Comparison of ENCODE assay signal across 8 cellular contexts in the genomic region with DNA sequence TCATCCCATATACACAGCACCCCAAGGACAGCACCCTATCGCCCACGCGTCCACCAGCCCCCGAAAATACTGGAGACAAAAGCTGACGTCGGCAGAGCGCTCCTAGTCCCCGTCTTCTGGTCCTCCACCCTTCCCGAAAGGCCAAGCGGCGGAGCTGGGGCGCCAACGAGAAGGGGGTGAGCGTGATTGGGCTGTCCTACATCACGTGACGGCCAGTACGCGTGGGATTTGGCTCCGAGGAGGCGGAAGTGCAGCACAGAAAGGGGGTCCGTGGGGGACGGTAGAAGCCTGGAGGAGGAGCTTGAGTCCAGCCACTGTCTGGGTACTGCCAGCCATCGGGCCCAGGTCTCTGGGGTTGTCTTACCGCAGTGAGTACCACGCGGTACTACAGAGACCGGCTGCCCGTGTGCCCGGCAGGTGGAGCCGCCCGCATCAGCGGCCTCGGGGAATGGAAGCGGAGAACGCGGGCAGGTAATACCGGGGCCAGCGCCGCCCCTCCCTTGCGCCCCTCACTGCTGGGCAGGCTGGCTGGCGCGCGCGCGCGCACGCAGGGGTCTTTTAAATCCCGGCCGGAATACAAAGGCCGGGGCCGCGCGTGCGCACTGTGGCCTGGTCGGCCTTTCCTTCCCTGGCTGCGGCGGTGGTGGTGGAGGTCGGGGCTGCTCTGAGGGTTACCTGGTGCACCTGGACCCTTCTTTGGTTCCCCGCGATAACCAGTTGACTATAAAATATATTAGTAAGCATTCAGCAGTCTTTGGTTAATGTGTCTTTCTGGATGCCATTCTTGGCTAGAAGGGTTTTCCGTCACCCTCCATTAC. TPM values are rescaled to one million over a fixed set of nuclear protein-coding genes. Genes with fewer than 3 reads are reported as not detected.
DNase-seq lines count a peak whose midpoint lies in the region; ATAC-seq and TF ChIP-seq lines count a peak whose summit lies in the region.

A gene (plus strand): TSS at position 283 of the 818 bp plus-strand sequence. CDS start 166 bp downstream, at position 449.

- H3K4me3 ChIP-seq in DOHH2 (ENCODE audit: low read length) (peak within 1 kb of the TSS; percentile 94), GM23248 (peak within 1 kb of the TSS; percentile 99)
- peak within 1 kb of the TSS; percentile 87 for H3K4me3 ChIP-seq in naive thymus-derived CD4-positive, alpha-beta T cell (ENCODE audit: low read length)

- intact Hi-C loops in naive thymus-derived CD4-positive, alpha-beta T cell (cut with micrococcal nuclease): loop anchor here (1.0 to 10.0 kb wide), 14 partner anchors 8 to 1903 kb away; a partner anchor contains a TSS

- H3K27ac ChIP-seq in DOHH2 (ENCODE audit: low read depth, low read length): peak within 1 kb of the TSS; percentile 59
- peak within 1 kb of the TSS; percentile 92 for H3K27ac ChIP-seq in GM23248
- H3K27ac ChIP-seq in naive thymus-derived CD4-positive, alpha-beta T cell (ENCODE audit: low read depth, low read length): peak within 1 kb of the TSS; percentile 94

- H2AFZ ChIP-seq in GM23248: peak within 1 kb of the TSS; percentile 97

- peak within 1 kb of the TSS; percentile 85 for H3K4me2 ChIP-seq in DOHH2 (ENCODE audit: low read length)
- peak within 1 kb of the TSS; percentile 98 for H3K4me2 ChIP-seq in GM23248 (ENCODE audit: unreplicated experiment)

- peaks cover 48% of the 10 kb centered on the region for H3K36me3 ChIP-seq in DOHH2 (ENCODE audit: control insufficient read depth, low read length)
- H3K36me3 ChIP-seq in GM23248 (ENCODE audit: low read depth): no peaks in the 10 kb centered on the region
- peaks cover 0 to 14% (median 0%) of the 10 kb centered on the region in 3 experiments for H3K36me3 ChIP-seq in naive thymus-derived CD4-positive, alpha-beta T cell (ENCODE audit: control insufficient read depth in 2 of 3, insufficient read depth in 3 of 3, low read length in 3 of 3)

- WGBS in GM23248 (ENCODE audit: low coverage in 1 of 2, low lambda C conversion rate in 2 of 2, missing lambda C conversion rate in 2 of 2), 2 experiments: 0 to 1% methylated on average over 44 to 56 of the region's 61 CpGs

- H3K4me1 ChIP-seq in DOHH2 (ENCODE audit: control insufficient read depth, low read length) (peaks cover 46% of the 10 kb centered on the region), GM23248 (ENCODE audit: insufficient read depth) (peaks cover 47% of the 10 kb centered on the region)
- H3K4me1 ChIP-seq in naive thymus-derived CD4-positive, alpha-beta T cell (ENCODE audit: control insufficient read depth in 2 of 2, insufficient read depth in 2 of 2, low read length in 2 of 2): peaks cover 31 to 41% of the 10 kb centered on the region in 2 donors

- peak within 1 kb of the TSS; percentile 92 to 99 (median 97) for H3K4me3 Mint-ChIP-seq in naive thymus-derived CD4-positive, alpha-beta T cell
- H3K4me3 Mint-ChIP-seq in stimulated activated naive B cell treated with anti-CD40 and anti-IgM and Interleukin-4, amounts not matched to agents 10 μg/mL and 1 μg/mL and 100 μg/mL, for 72 hours: peak within 1 kb of the TSS; percentile 93 to 98

- peaks cover 0 to 3% (median 0%) of the 10 kb centered on the region in 11 donors for H3K9me3 Mint-ChIP-seq in naive thymus-derived CD4-positive, alpha-beta T cell
- H3K9me3 Mint-ChIP-seq in stimulated activated naive B cell treated with anti-CD40 and anti-IgM and Interleukin-4, amounts not matched to agents 10 μg/mL and 1 μg/mL and 100 μg/mL, for 72 hours: no peaks in the 10 kb centered on the region

- H3K9me3 ChIP-seq in DOHH2 (ENCODE audit: control insufficient read depth, insufficient read depth, low read length): no peaks in the 10 kb centered on the region
- no peaks in the 10 kb centered on the region for H3K9me3 ChIP-seq in GM23248 (ENCODE audit: low read depth)
- no peaks in the 10 kb centered on the region for H3K9me3 ChIP-seq in naive thymus-derived CD4-positive, alpha-beta T cell (ENCODE audit: control insufficient read depth in 2 of 3, low read length in 3 of 3)

- H3K9me2 ChIP-seq in DOHH2 (replicated peaks; ENCODE audit: control insufficient read depth, low read length): no peaks in the 10 kb centered on the region
- no peaks in the 10 kb centered on the region for H3K9me2 ChIP-seq in GM23248 (ENCODE audit: insufficient read depth)

- POLR2A ChIA-PET in naive thymus-derived CD4-positive, alpha-beta T cell (lab: Charles Lee): interaction anchor here (0.5 to 9.4 kb wide), 26 partner anchors 8 to 1141 kb away, joined by 3 to 165 read pairs (median 4); a partner anchor contains a TSS

- peak; percentile 97 for ATAC-seq in naive thymus-derived CD4-positive, alpha-beta T cell
- ATAC-seq in stimulated activated naive B cell treated with anti-CD40 and anti-IgM and Interleukin-4, amounts not matched to agents 10 μg/mL and 1 μg/mL and 100 μg/mL, for 72 hours (replicated peaks): peak; percentile 96 to 97

- peaks cover 0 to 10% (median 3%) of the 10 kb centered on the region in 5 donors for H3K36me3 Mint-ChIP-seq in naive thymus-derived CD4-positive, alpha-beta T cell
- peaks cover 9 to 29% of the 10 kb centered on the region in 2 donors for H3K36me3 Mint-ChIP-seq in stimulated activated naive B cell treated with anti-CD40 and anti-IgM and Interleukin-4, amounts not matched to agents 10 μg/mL and 1 μg/mL and 100 μg/mL, for 72 hours

- peak within 1 kb of the TSS; percentile 99 for H3K9ac ChIP-seq in GM23248

- H4K20me1 ChIP-seq in DOHH2 (ENCODE audit: control insufficient read depth, insufficient read depth, low read depth, low read length): no peaks in the 10 kb centered on the region
- H4K20me1 ChIP-seq in GM23248 (ENCODE audit: insufficient read depth): no peaks in the 10 kb centered on the region

- no peaks in the 10 kb centered on the region for H3K27me3 ChIP-seq in DOHH2 (ENCODE audit: control insufficient read depth, low read length)
- H3K27me3 ChIP-seq in GM23248 (replicated peaks; ENCODE audit: insufficient read depth): no peaks in the 10 kb centered on the region
- no peaks in the 10 kb centered on the region for H3K27me3 ChIP-seq in naive thymus-derived CD4-positive, alpha-beta T cell (ENCODE audit: control insufficient read depth in 2 of 2, insufficient read depth in 2 of 2, low read length in 2 of 2)

- peak within 1 kb of the TSS; percentile 96 to 100 (median 99) for H3K27ac Mint-ChIP-seq in naive thymus-derived CD4-positive, alpha-beta T cell
- peak within 1 kb of the TSS; percentile 99 for H3K27ac Mint-ChIP-seq in stimulated activated naive B cell treated with anti-CD40 and anti-IgM and Interleukin-4, amounts not matched to agents 10 μg/mL and 1 μg/mL and 100 μg/mL, for 72 hours

- no peaks in the 10 kb centered on the region for H3K27me3 Mint-ChIP-seq in naive thymus-derived CD4-positive, alpha-beta T cell
- no peaks in the 10 kb centered on the region for H3K27me3 Mint-ChIP-seq in stimulated activated naive B cell treated with anti-CD40 and anti-IgM and Interleukin-4, amounts not matched to agents 10 μg/mL and 1 μg/mL and 100 μg/mL, for 72 hours

- in situ Hi-C loops in GM23248 (cut with MboI): no loop called here

- peak; percentile 21 for TF ChIP-seq CTCF in DOHH2 (IDR thresholded peaks at IDR 0.05; ENCODE audit: low read depth, low read length, poor library complexity, severe bottlenecking)

- peaks cover 34 to 67% (median 57%) of the 10 kb centered on the region in 7 donors for H3K4me1 Mint-ChIP-seq in naive thymus-derived CD4-positive, alpha-beta T cell
- peaks cover 24 to 41% of the 10 kb centered on the region in 2 donors for H3K4me1 Mint-ChIP-seq in stimulated activated naive B cell treated with anti-CD40 and anti-IgM and Interleukin-4, amounts not matched to agents 10 μg/mL and 1 μg/mL and 100 μg/mL, for 72 hours

- H3F3A ChIP-seq in DOHH2 (ENCODE audit: control insufficient read depth, insufficient read depth) (peaks cover 10% of the 10 kb centered on the region), GM23248 (ENCODE audit: insufficient read depth) (peaks cover 34% of the 10 kb centered on the region)

- CTCF ChIA-PET in naive thymus-derived CD4-positive, alpha-beta T cell (lab: Charles Lee): interaction anchor here (0.6 to 1.8 kb wide), 9 partner anchors 10 to 143 kb away, joined by 3 to 11 read pairs (median 5); a partner anchor contains a TSS

- DNase-seq in GM23248 (peak; percentile 99), Kasumi-1 (lab: John Stamatoyannopoulos, UW) (peak; percentile 99), RPMI7951 (ENCODE audit: low read depth) (peak; percentile 97), fibroblast of gingiva (ENCODE audit: low read depth) (peak; percentile 99)
- DNase-seq in activated T-helper 1 cell treated with anti-CD3 and anti-CD28 coated beads, Interleukin-2, amount 50 U/mL, for 16 hours (ENCODE audit: low read depth in 1 of 2, low spot score in 1 of 2): peak; percentile 92 to 94
- DNase-seq in naive thymus-derived CD4-positive, alpha-beta T cell: peak; percentile 81 to 97 (median 95)
- DNase-seq in stimulated activated naive B cell treated with anti-CD40 and anti-IgM and Interleukin-4, amounts not matched to agents 10 μg/mL and 1 μg/mL and 100 μg/mL, for 72 hours: peak; percentile 98

- peaks cover 76% of the 10 kb centered on the region for H3K79me2 ChIP-seq in DOHH2 (ENCODE audit: control insufficient read depth, low read length)
- peaks cover 84% of the 10 kb centered on the region for H3K79me2 ChIP-seq in GM23248 (ENCODE audit: insufficient read depth)

RNA-seq across cellular contexts. Expression of the gene that starts here (rescaled TPM):
- total RNA-seq in GM23248 (2014; rRNA removed; shearing (Covaris generic)): 22.8 and 24.0 TPM in 2 replicates
- polyA plus RNA-seq in GM23248 (2016; fragmentation: Nextera tagmentation; extraction: Ambion mirVana): 25.5 and 28.5 TPM in 2 replicates
- total RNA-seq in RPMI7951 (2014; rRNA removed; shearing (Covaris generic)): 20.2 and 21.9 TPM in 2 replicates
- total RNA-seq in naive thymus-derived CD4-positive, alpha-beta T cell: 10 to 100 TPM; 21.5 to 43.0 (median 35.5) TPM
- polyA plus RNA-seq in naive thymus-derived CD4-positive, alpha-beta T cell: 10 to 100 TPM; 15.4 to 17.2 TPM

Comparison
In these comparisons a context has a peak if more than half of its experiments do, and no peak if none do; other contexts are left out.
1. Peak in every context shown above with its lines: DNase-seq, ATAC-seq, H3K4me3 ChIP-seq and H3K27ac ChIP-seq.